In genomic region chr17:78272181-78272913, GRCh38 we compare ENCODE assay signal across 8 cellular contexts. TPM values are rescaled to one million over a fixed set of nuclear protein-coding genes. Genes with fewer than 3 reads are reported as not detected.
DNase-seq lines count a peak whose midpoint lies in the region; ATAC-seq and TF ChIP-seq lines count a peak whose summit lies in the region.

No MANE protein-coding gene starts in this region.

- H3K4me1 ChIP-seq in gastroesophageal sphincter (no peaks in the 10 kb centered on the region), gastrocnemius medialis (peaks cover 0 to 5% of the 10 kb centered on the region in 2 donors), HAP-1 (peaks cover 6% of the 10 kb centered on the region)

- H3K9me3 ChIP-seq in gastroesophageal sphincter (no peaks in the 10 kb centered on the region), gastrocnemius medialis (no peaks in the 10 kb centered on the region), HAP-1 (no peaks in the 10 kb centered on the region)

- TF ChIP-seq CTCF in gastroesophageal sphincter (IDR thresholded peaks at IDR 0.05) = no peak
- TF ChIP-seq CTCF in gastrocnemius medialis (IDR thresholded peaks at IDR 0.05 in 4 of 5, conservative IDR thresholded peaks at IDR 0.05 in 1 of 5) = no peak

- DNase-seq in AG08396 (ENCODE audit: low spot score) = peak; percentile 49
- DNase-seq in LoVo (ENCODE audit: low spot score) = peak; percentile 2
- peak; percentile 22 for DNase-seq in activated T-cell treated with anti-CD3 and anti-CD28 coated beads for 1 hour (ENCODE audit: low read depth)
- peak; percentile 27 to 61 for DNase-seq in gastrocnemius medialis
- no peak for DNase-seq in posterior vena cava (ENCODE audit: low spot score)
- DNase-seq in middle frontal gyrus (ENCODE audit: extremely low spot score, low spot score) = no peak
- no peak for DNase-seq in HAP-1 (ENCODE audit: low spot score in 2 of 2)

- TF ChIP-seq EP300 in gastroesophageal sphincter (IDR thresholded peaks at IDR 0.05) = no peak

- intact Hi-C loops in gastrocnemius medialis (cut with DNase I; ENCODE audit: low total_unique reads) = no loop called here
- intact Hi-C loops in posterior vena cava (cut with DNase I) = no loop called here

- in situ Hi-C loops in gastrocnemius medialis (cut with MboI; ENCODE audit: low sequenced_read_pairs in 4 of 4) (no loop called here), HAP-1 (cut with MboI; ENCODE audit: low sequenced_read_pairs) (no loop called here)

- no peaks in the 10 kb centered on the region for H3K36me3 ChIP-seq in gastroesophageal sphincter
- no peaks in the 10 kb centered on the region for H3K36me3 ChIP-seq in gastrocnemius medialis
- H3K36me3 ChIP-seq in HAP-1 (replicated peaks) = no peaks in the 10 kb centered on the region

- WGBS in gastroesophageal sphincter (ENCODE audit: low coverage in 1 of 2), 2 donors = 54 to 66% methylated on average over 8 to 12 of the region's 17 CpGs

- H3K4me3 ChIP-seq in gastroesophageal sphincter (no peak overlapping the region), gastrocnemius medialis (peak overlapping the region in 1 of 4 donors; percentile 1), HAP-1 (no peak overlapping the region)

- ATAC-seq in gastroesophageal sphincter (peak; percentile 75), gastrocnemius medialis (peak; percentile 57 to 68)

- H3K27ac ChIP-seq in gastroesophageal sphincter (no peak overlapping the region), gastrocnemius medialis (peak overlapping the region in 1 of 4 donors; percentile 64)

- H3K27me3 ChIP-seq in gastroesophageal sphincter = peaks cover 46% of the 10 kb centered on the region
- H3K27me3 ChIP-seq in gastrocnemius medialis = peaks cover 9 to 19% (median 18%) of the 10 kb centered on the region in 3 donors
- H3K27me3 ChIP-seq in HAP-1 (ENCODE audit: low read depth) = peaks cover 4% of the 10 kb centered on the region; the same call in 1 of the 2 replicates

- TF ChIP-seq POLR2A in gastroesophageal sphincter (IDR thresholded peaks at IDR 0.05) = no peak
- TF ChIP-seq POLR2A in gastrocnemius medialis (IDR thresholded peaks at IDR 0.05) = peak; percentile 23 to 67

RNA-seq across cellular contexts. Expression of gene TMEM235, which starts 40.9 kb away (rescaled TPM):
- total RNA-seq in gastroesophageal sphincter (not detected), gastrocnemius medialis (not detected), posterior vena cava (not detected)

RNA-seq across cellular contexts. Expression of gene BIRC5, which starts 58.3 kb away (rescaled TPM):
- total RNA-seq in gastroesophageal sphincter (1 to 10 TPM in 1 of 4 donors, under 1 TPM in 1, not detected in 2; 0.27 to 1.6 TPM), gastrocnemius medialis (1 to 10 TPM in 1 of 4 donors, under 1 TPM in 1, not detected in 2; 0.44 to 3.3 TPM), posterior vena cava (1 to 10 TPM in 1 of 2 donors, under 1 TPM in 1; 0.19 to 1.7 TPM)

Comparison
In these comparisons a context has a peak if more than half of its experiments do, and no peak if none do; other contexts are left out.
1. DNase-seq: peak in AG08396 (single experiment), LoVo (single experiment), activated T-cell treated with anti-CD3 and anti-CD28 coated beads for 1 hour (single experiment) and gastrocnemius medialis (2 of 2); none in posterior vena cava (single experiment), middle frontal gyrus (single experiment) and HAP-1 (0 of 2).
2. POLR2A ChIP-seq: peak in gastrocnemius medialis (2 of 2); none in gastroesophageal sphincter (0 of 2).